8 cellular contexts compared by ENCODE assay signal in genomic region chr17:30667552-30668371, GRCh38.
A peak's percentile ranks its signal among the peaks of the same experiment; 100 is the strongest.
DNase-seq lines count a peak whose midpoint lies in the region; TF ChIP-seq lines count a peak whose summit lies in the region.
"Not testable (repeated sequence)": the region's sequence is repeated elsewhere in the genome, so short reads cannot be mapped to it uniquely, and the experiment has no call there.

No MANE protein-coding gene starts in this region.

- peak overlapping the region; percentile 73 for H2AFZ ChIP-seq in PC-9

- not testable (repeated sequence) for H4K20me1 ChIP-seq in PC-9 (ENCODE audit: insufficient read depth)

- intact Hi-C loops in Calu3 (cut with micrococcal nuclease; ENCODE audit: unreplicated experiment); PC-9 (cut with micrococcal nuclease; ENCODE audit: unreplicated experiment): not testable (repeated sequence)

- POLR2A ChIA-PET in PC-9 (lab: Charles Lee; ENCODE audit: unreplicated experiment) = not testable (repeated sequence)

- H3K4me1 Mint-ChIP-seq in Calu3 (ENCODE audit: low read depth, unreplicated experiment); endothelial cell (ENCODE audit: unreplicated experiment); immature natural killer cell: not testable (repeated sequence)

- not testable (repeated sequence) for H3K27me3 ChIP-seq in MG63; PC-9 (ENCODE audit: insufficient read depth, low read depth); thymus (ENCODE audit: control insufficient read depth, insufficient read depth)

- not testable (repeated sequence) for H3K27ac ChIP-seq in PC-9; thymus (ENCODE audit: low read depth)

- CTCF ChIA-PET in Calu3 (lab: Charles Lee); PC-9 (lab: Charles Lee): not testable (repeated sequence)

- not testable (repeated sequence) for TF ChIP-seq CTCF in Calu3 (IDR thresholded peaks at IDR 0.05; ENCODE audit: unreplicated experiment); PC-9 (conservative IDR thresholded peaks at IDR 0.05); endothelial cell (IDR thresholded peaks at IDR 0.05; ENCODE audit: unreplicated experiment)

- not testable (repeated sequence) for H3K79me2 ChIP-seq in PC-9 (ENCODE audit: low read depth)

- H3K4me3 Mint-ChIP-seq in Calu3 (ENCODE audit: low read depth, unreplicated experiment) = peak overlapping the region; percentile 37
- not testable (repeated sequence) for H3K4me3 Mint-ChIP-seq in endothelial cell (ENCODE audit: unreplicated experiment)
- peak overlapping the region in 4 of 5 donors; percentile 45 to 65 (median 62) for H3K4me3 Mint-ChIP-seq in immature natural killer cell

- not testable (repeated sequence) for H3K9me3 ChIP-seq in MG63; PC-9 (ENCODE audit: insufficient read depth, low read depth); thymus (ENCODE audit: control insufficient read depth)

- not testable (repeated sequence) for H3K36me3 Mint-ChIP-seq in Calu3 (ENCODE audit: insufficient read depth, unreplicated experiment); endothelial cell (ENCODE audit: low read depth, unreplicated experiment); immature natural killer cell

- peak overlapping the region; percentile 47 for H3K4me3 ChIP-seq in MG63
- H3K4me3 ChIP-seq in PC-9 = peak overlapping the region; percentile 58
- H3K4me3 ChIP-seq in thymus (ENCODE audit: low read length) = peak overlapping the region; percentile 47

- not testable (repeated sequence) for H3F3A ChIP-seq in PC-9 (ENCODE audit: insufficient read depth, low read depth)

- 2% methylated on average over 35 of the region's 41 CpGs for WGBS in thymus

- not testable (repeated sequence) for DNase-seq in Calu3
- DNase-seq in MG63 = peak; percentile 84
- DNase-seq in PC-9 = peak; percentile 41 to 66
- DNase-seq in activated naive CD4-positive, alpha-beta T cell treated with anti-CD3 and anti-CD28 coated beads, Interleukin-2, amount 50 U/mL, for 16 hours = peak; percentile 16
- peak; percentile 42 for DNase-seq in endothelial cell (ENCODE audit: low spot score)
- DNase-seq in immature natural killer cell = peak in 2 of 3 donors; percentile 8 to 19
- DNase-seq in occipital lobe (lab: John Stamatoyannopoulos, UW) = peak; percentile 74

- not testable (repeated sequence) for H3K27ac Mint-ChIP-seq in Calu3 (ENCODE audit: unreplicated experiment); endothelial cell (ENCODE audit: unreplicated experiment); immature natural killer cell

- not testable (repeated sequence) for BruUV-seq in Calu3 (replicated peaks; lab: Mats Ljungman, UMichigan)
- BruUV-seq in PC-9 (replicated peaks; lab: Mats Ljungman, UMichigan) = TSS peak; percentile 78

- H3K36me3 ChIP-seq in MG63; PC-9 (ENCODE audit: low read depth); thymus (ENCODE audit: control insufficient read depth, insufficient read depth): not testable (repeated sequence)

- not testable (repeated sequence) for H3K27me3 Mint-ChIP-seq in Calu3 (ENCODE audit: unreplicated experiment); endothelial cell (ENCODE audit: unreplicated experiment); immature natural killer cell (ENCODE audit: low read depth in 3 of 3)

- H3K4me2 ChIP-seq in PC-9 = peak overlapping the region; percentile 77

- not testable (repeated sequence) for H3K9me2 ChIP-seq in PC-9 (ENCODE audit: insufficient read depth)

- not testable (repeated sequence) for H3K4me1 ChIP-seq in PC-9 (replicated peaks; ENCODE audit: insufficient read depth); thymus (ENCODE audit: control insufficient read depth, insufficient read depth, low read length)

- not testable (repeated sequence) for H3K9me3 Mint-ChIP-seq in Calu3 (ENCODE audit: low read depth, unreplicated experiment); endothelial cell (ENCODE audit: unreplicated experiment); immature natural killer cell
